ENCODE assay signal across 9 cellular contexts in genomic region chr2:150472122-150472899, GRCh38. TPM values are rescaled to one million over a fixed set of nuclear protein-coding genes. Genes with fewer than 3 reads are reported as not detected.
DNase-seq lines count a peak whose midpoint lies in the region; ATAC-seq and TF ChIP-seq lines count a peak whose summit lies in the region.
"Had no signal": no experiment of that assay in that cellular context is flagged by ENCODE, and none has a peak within 500 bp of the region (broad histone marks: within the 10 kb centered on the region; RNA-seq: fewer than 3 reads in every experiment).

No MANE protein-coding gene starts in this region.

- ATAC-seq in DND-41 (ENCODE audit: insufficient read depth, low read depth) (peak; percentile 68), HG03469 (IDR thresholded peaks at IDR 0.05; ENCODE audit: unreplicated experiment) (peak; percentile 62), HG03457 (IDR thresholded peaks at IDR 0.05; ENCODE audit: unreplicated experiment) (no peak)
- ATAC-seq: stimulated activated naive CD8-positive, alpha-beta T cell treated with anti-CD3 and anti-CD28 coated beads, Interleukin-15, Interleukin-2, amounts not matched to agents 100 U/mL and 50 U/mL, for 24 hours had no signal

- H3K4me1 ChIP-seq in DND-41 (ENCODE audit: insufficient read depth, low read length) = peaks cover 19% of the 10 kb centered on the region

- H3K4me3 ChIP-seq in DND-41 (ENCODE audit: low read depth in 1 of 2, low read length in 2 of 2) = no peak overlapping the region

- H3K4me2 ChIP-seq in DND-41 (ENCODE audit: insufficient read depth, low read length) = no peak overlapping the region

- H3K36me3 Mint-ChIP-seq in mesothelial cell of epicardium = peaks cover 61% of the 10 kb centered on the region

- H3K9me3 Mint-ChIP-seq in mesothelial cell of epicardium = no peaks in the 10 kb centered on the region

- H2AFZ ChIP-seq in DND-41 (ENCODE audit: low read depth, low read length) = peak overlapping the region; percentile 36; the same call in 1 of the 2 replicates

- no peak overlapping the region for H3K27ac ChIP-seq in DND-41 (ENCODE audit: low read length)

- H3K36me3 ChIP-seq in DND-41 (ENCODE audit: insufficient read depth, low read length) = no peaks in the 10 kb centered on the region

- H3K27me3 ChIP-seq in DND-41 (ENCODE audit: insufficient read depth, low read length, poor library complexity) = no peaks in the 10 kb centered on the region

- no peak overlapping the region for H3K9ac ChIP-seq in DND-41 (ENCODE audit: low read depth, low read length)

- no peaks in the 10 kb centered on the region for H3K79me2 ChIP-seq in DND-41 (ENCODE audit: insufficient read depth, low read length)

- TF ChIP-seq CTCF in DND-41 (IDR thresholded peaks at IDR 0.05; ENCODE audit: borderline replicate concordance, extremely low read depth, low read length, poor library complexity, severe bottlenecking) = no peak
- no peak for TF ChIP-seq CTCF in mesothelial cell of epicardium (IDR thresholded peaks at IDR 0.05; ENCODE audit: unreplicated experiment)

- no peaks in the 10 kb centered on the region for H3K27me3 Mint-ChIP-seq in mesothelial cell of epicardium (ENCODE audit: low read depth)

- peak; percentile 17 for DNase-seq in DND-41
- DNase-seq in cerebellar cortex (ENCODE audit: low spot score) = peak; percentile 63
- no peak for DNase-seq in mesothelial cell of epicardium (ENCODE audit: low spot score in 2 of 2, unreplicated experiment in 2 of 2)
- DNase-seq in NCI-H526 treated with DMSO at 0.1 percent for 48 hours (lab: John Stamatoyannopoulos, UW) = no peak
- DNase-seq in NCI-H526 (lab: John Stamatoyannopoulos, UW) = no peak
- DNase-seq in NCI-H2081 treated with DMSO at 0.1 percent for 48 hours (lab: John Stamatoyannopoulos, UW) = no peak
- DNase-seq: stimulated activated naive CD8-positive, alpha-beta T cell treated with anti-CD3 and anti-CD28 coated beads, Interleukin-15, Interleukin-2, amounts not matched to agents 100 U/mL and 50 U/mL, for 24 hours had no signal

- H3K4me3 Mint-ChIP-seq in mesothelial cell of epicardium = no peak overlapping the region

- peaks cover 96% of the 10 kb centered on the region for H3K4me1 Mint-ChIP-seq in mesothelial cell of epicardium

- no peaks in the 10 kb centered on the region for H3K9me3 ChIP-seq in DND-41 (ENCODE audit: insufficient read depth, low read length, severe bottlenecking)

- H3K27ac Mint-ChIP-seq in mesothelial cell of epicardium = peak overlapping the region; percentile 83

- no peaks in the 10 kb centered on the region for H4K20me1 ChIP-seq in DND-41 (ENCODE audit: insufficient read depth, low read length)

RNA-seq across cellular contexts. Expression of gene RND3, which starts 15.2 kb away (rescaled TPM):
- total RNA-seq in mesothelial cell of epicardium = 140 to 145 TPM (median 144 TPM) in 3 replicates

Comparison
In these comparisons a context has a peak if more than half of its experiments do, and no peak if none do; other contexts are left out.
1. DNase-seq: peak in DND-41 (single experiment) and cerebellar cortex (single experiment); none in mesothelial cell of epicardium (0 of 2), NCI-H526 treated with DMSO at 0.1 percent for 48 hours (single experiment), NCI-H526 (0 of 2) and NCI-H2081 treated with DMSO at 0.1 percent for 48 hours (single experiment).